15 cellular contexts compared by ENCODE assay signal in the genomic region with DNA sequence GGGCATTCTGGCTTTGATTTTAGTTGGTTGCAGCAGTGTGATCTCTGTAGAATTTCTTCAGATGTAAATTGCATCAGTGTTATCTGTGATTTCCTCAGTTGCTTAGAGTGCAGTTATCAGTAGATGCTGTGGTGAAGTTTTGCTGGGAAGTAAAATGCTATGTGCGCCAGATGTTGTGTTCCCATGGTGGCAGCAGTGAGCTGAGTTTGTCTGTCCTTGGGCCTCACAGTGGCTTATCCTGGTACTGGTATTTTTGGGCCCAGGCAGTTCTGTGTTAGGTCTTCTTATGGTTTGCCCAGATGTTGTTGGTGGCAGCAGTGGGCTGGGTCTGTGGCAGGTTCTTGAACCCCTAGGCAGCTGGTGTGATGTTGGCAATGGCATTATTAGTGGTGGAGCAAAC.
"Had no signal": no experiment of that assay in that cellular context is flagged by ENCODE, and none has a peak within 500 bp of the region (broad histone marks: within the 10 kb centered on the region; RNA-seq: fewer than 3 reads in every experiment).

No MANE protein-coding gene starts in this region.

- H3K4me1 ChIP-seq: foreskin keratinocyte, sigmoid colon, suprapubic skin, upper lobe of left lung had no signal

- H3K4me3 Mint-ChIP-seq: activated CD8-positive, alpha-beta T cell treated with anti-CD3 and anti-CD28 coated beads, Interleukin-2, amount 10 ng/mL, durations not matched to agents 7 days and 5 days; activated T-helper 1 cell treated with anti-CD3 and anti-CD28 coated beads, Interleukin-12 subunit alpha, Interleukin-12 subunit beta, Interleukin-2, Interleukin-4 antibody, amounts not matched to agents 30 ng/mL and 10 ng/mL and 1 ng/mL, durations not matched to agents 14 hours and 24 hours and 36 hours had no signal

- H3K27me3 ChIP-seq: cardiac muscle cell, foreskin keratinocyte, ovary, sigmoid colon, suprapubic skin, upper lobe of left lung had no signal

- H3K4me3 ChIP-seq: cardiac muscle cell, ovary, sigmoid colon, suprapubic skin, upper lobe of left lung had no signal

- ATAC-seq: activated CD8-positive, alpha-beta T cell treated with anti-CD3 and anti-CD28 coated beads, Interleukin-2, amount 10 ng/mL, durations not matched to agents 7 days and 5 days; foreskin keratinocyte; left ventricle myocardium superior had no signal

- H3K9me3 ChIP-seq: ovary, sigmoid colon had no signal

- DNase-seq: activated CD4-positive, alpha-beta T cell treated with anti-CD3 and anti-CD28 coated beads for 48 hours; activated CD8-positive, alpha-beta T cell treated with anti-CD3 and anti-CD28 coated beads, Interleukin-2, amount 10 ng/mL, durations not matched to agents 7 days and 5 days; activated naive CD4-positive, alpha-beta T cell; foreskin keratinocyte; left ventricle myocardium superior; mesenchymal stem cell; ovary; sigmoid colon; stimulated activated CD4-positive, alpha-beta T cell treated with anti-CD3 and anti-CD28 coated beads, Interleukin-12 subunit alpha, Interleukin-12 subunit beta, amount 100 ng/mL, for 4 hours; stimulated activated naive CD4-positive, alpha-beta T cell treated with Interleukin-2 at 50 U/mL for 16 hours; upper lobe of left lung; WERI-Rb-1 had no signal

- H3K27ac ChIP-seq: cardiac muscle cell, foreskin keratinocyte, ovary, sigmoid colon, suprapubic skin, upper lobe of left lung, WERI-Rb-1 had no signal

- H3K36me3 ChIP-seq: cardiac muscle cell, ovary, sigmoid colon, suprapubic skin, upper lobe of left lung, WERI-Rb-1 had no signal

- H3K27ac Mint-ChIP-seq: activated CD8-positive, alpha-beta T cell treated with anti-CD3 and anti-CD28 coated beads, Interleukin-2, amount 10 ng/mL, durations not matched to agents 7 days and 5 days; activated T-helper 1 cell treated with anti-CD3 and anti-CD28 coated beads, Interleukin-12 subunit alpha, Interleukin-12 subunit beta, Interleukin-2, Interleukin-4 antibody, amounts not matched to agents 30 ng/mL and 10 ng/mL and 1 ng/mL, durations not matched to agents 14 hours and 24 hours and 36 hours had no signal
